12 cellular contexts compared by ENCODE assay signal in genomic region chr4:81214144-81214517, GRCh38. TPM values are rescaled to one million over a fixed set of nuclear protein-coding genes. Genes with fewer than 3 reads are reported as not detected.
A peak's percentile ranks its signal among the peaks of the same experiment; 100 is the strongest.
DNase-seq lines count a peak whose midpoint lies in the region; ATAC-seq and TF ChIP-seq lines count a peak whose summit lies in the region.
"Had no signal": no experiment of that assay in that cellular context is flagged by ENCODE, and none has a peak within 500 bp of the region (broad histone marks: within the 10 kb centered on the region; RNA-seq: fewer than 3 reads in every experiment).

No MANE protein-coding gene starts in this region.

- peaks cover 38% of the 10 kb centered on the region for H3K27me3 Mint-ChIP-seq in activated naive CD8-positive, alpha-beta T cell
- H3K27me3 Mint-ChIP-seq in activated naive CD8-positive, alpha-beta T cell treated with anti-CD3 and anti-CD28 coated beads, Interleukin-2, amount 50 U/mL, for 24 hours: peaks cover 36% of the 10 kb centered on the region

- peaks cover 11% of the 10 kb centered on the region for H3K4me1 Mint-ChIP-seq in activated naive CD8-positive, alpha-beta T cell (ENCODE audit: low read depth)
- H3K4me1 Mint-ChIP-seq in activated naive CD8-positive, alpha-beta T cell treated with anti-CD3 and anti-CD28 coated beads, Interleukin-2, amount 50 U/mL, for 24 hours: peaks cover 12% of the 10 kb centered on the region

- no peaks in the 10 kb centered on the region for H3K36me3 Mint-ChIP-seq in activated naive CD8-positive, alpha-beta T cell
- no peaks in the 10 kb centered on the region for H3K36me3 Mint-ChIP-seq in activated naive CD8-positive, alpha-beta T cell treated with anti-CD3 and anti-CD28 coated beads, Interleukin-2, amount 50 U/mL, for 24 hours (ENCODE audit: low read depth)
- H3K36me3 Mint-ChIP-seq: memory B cell had no signal

- no peak for ATAC-seq in activated naive CD8-positive, alpha-beta T cell treated with anti-CD3 and anti-CD28 coated beads, Interleukin-2, amount 50 U/mL, for 24 hours
- ATAC-seq in upper lobe of left lung (ENCODE audit: low FRiP score in 2 of 2) (no peak), HG02870 (IDR thresholded peaks at IDR 0.05; ENCODE audit: unreplicated experiment) (no peak)

- peak overlapping the region; percentile 60 to 65 for H3K4me3 ChIP-seq in cardiac fibroblast (replicated peaks in 1 of 2; ENCODE audit: low read depth in 2 of 2, low read length in 2 of 2)
- peak overlapping the region; percentile 36 for H3K4me3 ChIP-seq in mesodermal cell (ENCODE audit: extremely low read depth, insufficient read depth, low read length, poor library complexity, severe bottlenecking)
- peak overlapping the region in 3 of 4 donors; percentile 58 to 63 (median 58) for H3K4me3 ChIP-seq in upper lobe of left lung

- 21 to 48% methylated on average over 5 to 7 of the region's 7 CpGs for WGBS in mesodermal cell (ENCODE audit: insufficient coverage in 2 of 2), 2 experiments
- WGBS in upper lobe of left lung, 2 donors: 12 to 15% methylated on average over 7 of the region's 7 CpGs

- H3K4me1 ChIP-seq in mesodermal cell (ENCODE audit: control insufficient read depth, insufficient read depth, low read length, poor library complexity, severe bottlenecking) (peaks cover 8% of the 10 kb centered on the region), upper lobe of left lung (peaks cover 0 to 16% (median 2%) of the 10 kb centered on the region in 4 donors)

- TF ChIP-seq EP300 in upper lobe of left lung (IDR thresholded peaks at IDR 0.05): no peak

- DNase-seq in activated naive CD8-positive, alpha-beta T cell treated with anti-CD3 and anti-CD28 coated beads, Interleukin-2, amount 50 U/mL, for 24 hours: no peak
- DNase-seq in cardiac fibroblast (ENCODE audit: low read depth in 2 of 2): no peak
- DNase-seq in upper lobe of left lung: no peak
- DNase-seq in SK-N-DZ (ENCODE audit: low spot score): no peak
- no peak for DNase-seq in stimulated activated naive CD4-positive, alpha-beta T cell treated with Interleukin-2 at 50 U/mL for 16 hours (lab: John Stamatoyannopoulos, UW)
- DNase-seq: effector CD8-positive, alpha-beta T cell; GOT3; NCI-H2029 had no signal

- TF ChIP-seq POLR2A in upper lobe of left lung (IDR thresholded peaks at IDR 0.05): no peak

- TF ChIP-seq CTCF in cardiac fibroblast (IDR thresholded peaks at IDR 0.05; ENCODE audit: low read depth, low read length) (no peak), upper lobe of left lung (IDR thresholded peaks at IDR 0.05) (no peak)

- H3K27ac ChIP-seq in mesodermal cell (ENCODE audit: low read depth, low read length, severe bottlenecking): no peak overlapping the region
- H3K27ac ChIP-seq in upper lobe of left lung: peak overlapping the region in 2 of 4 donors; percentile 39 to 67

- no peaks in the 10 kb centered on the region for H3K9me3 Mint-ChIP-seq in activated naive CD8-positive, alpha-beta T cell (ENCODE audit: low read depth)
- peaks cover 4% of the 10 kb centered on the region for H3K9me3 Mint-ChIP-seq in activated naive CD8-positive, alpha-beta T cell treated with anti-CD3 and anti-CD28 coated beads, Interleukin-2, amount 50 U/mL, for 24 hours

- peaks cover 0 to 9% (median 4%) of the 10 kb centered on the region in 4 donors for H3K27me3 ChIP-seq in upper lobe of left lung

- H3K27ac Mint-ChIP-seq in activated naive CD8-positive, alpha-beta T cell: no peak overlapping the region
- no peak overlapping the region for H3K27ac Mint-ChIP-seq in activated naive CD8-positive, alpha-beta T cell treated with anti-CD3 and anti-CD28 coated beads, Interleukin-2, amount 50 U/mL, for 24 hours
- H3K27ac Mint-ChIP-seq: memory B cell had no signal

- H3K36me3 ChIP-seq in mesodermal cell (ENCODE audit: control insufficient read depth, insufficient read depth, low read length) (no peaks in the 10 kb centered on the region), upper lobe of left lung (no peaks in the 10 kb centered on the region)

- H3K4me3 Mint-ChIP-seq in activated naive CD8-positive, alpha-beta T cell: peak overlapping the region; percentile 75
- H3K4me3 Mint-ChIP-seq in activated naive CD8-positive, alpha-beta T cell treated with anti-CD3 and anti-CD28 coated beads, Interleukin-2, amount 50 U/mL, for 24 hours: no peak overlapping the region
- H3K4me3 Mint-ChIP-seq: memory B cell had no signal

- no peaks in the 10 kb centered on the region for H3K9me3 ChIP-seq in mesodermal cell (ENCODE audit: control insufficient read depth, low read length)
- peaks cover 0 to 8% (median 0%) of the 10 kb centered on the region in 4 donors for H3K9me3 ChIP-seq in upper lobe of left lung

RNA-seq across cellular contexts. Expression of gene PRKG2, which starts 0.9 kb away (rescaled TPM):
- polyA plus RNA-seq in mesodermal cell (2013, experiment 1 of 2): 0.22 TPM
- polyA plus RNA-seq in mesodermal cell (2013, experiment 2 of 2): 0.40 TPM
- total RNA-seq in upper lobe of left lung: 1 to 10 TPM; 2.1 to 8.9 (median 6.2) TPM
- not detected in 2 replicates for polyA plus RNA-seq in SK-N-DZ (2014; cell fraction: cytosol; rRNA removed)
- polyA plus RNA-seq in SK-N-DZ (2014; cell fraction: nucleus; rRNA removed): not detected in 2 replicates
